Comparison of ENCODE assay signal across 24 cellular contexts in the genomic region with DNA sequence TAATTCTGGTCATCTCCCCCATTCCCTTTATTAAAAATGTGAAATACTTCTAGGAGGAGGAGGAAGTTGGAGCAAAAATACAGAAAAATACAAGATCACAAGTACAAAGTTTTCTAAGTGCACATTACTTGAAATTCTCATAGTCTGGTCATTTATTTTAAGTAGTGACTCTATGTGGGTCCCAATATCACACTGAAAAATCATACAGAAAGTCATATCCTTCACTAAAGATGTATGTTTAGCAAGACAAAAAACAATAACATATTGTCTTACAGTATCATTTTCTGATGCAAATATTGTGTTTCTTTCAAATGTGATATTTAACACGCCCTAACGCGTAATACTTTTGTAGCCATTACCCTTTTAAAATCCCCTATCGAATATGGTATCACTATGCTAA.
"Had no signal": no experiment of that assay in that cellular context is flagged by ENCODE, and none has a peak within 500 bp of the region (broad histone marks: within the 10 kb centered on the region; RNA-seq: fewer than 3 reads in every experiment).

No MANE protein-coding gene starts in this region.

- H3K27ac ChIP-seq: Peyer's patch, RWPE1 had no signal

- H3K9me3 Mint-ChIP-seq: activated T-cell treated with anti-CD3 and anti-CD28 coated beads, Interleukin-2, amount 50 U/mL, for 72 hours; central memory CD8-positive, alpha-beta T cell; T-helper 1 cell treated with Interleukin-12 subunit alpha and Interleukin-12 subunit beta and Interleukin-4 antibody, amounts not matched to agents 30 μg/mL and 1 μg/mL, for 36 hours had no signal

- ATAC-seq: activated CD4-positive, CD25-positive, alpha-beta regulatory T cell treated with anti-CD3 and anti-CD28 coated beads, Interleukin-2, amount 50 U/mL, for 24 hours; activated CD8-positive, alpha-beta T cell treated with anti-CD3 and anti-CD28 coated beads for 36 hours; activated T-cell treated with anti-CD3 and anti-CD28 coated beads, Interleukin-2, amount 50 U/mL, for 72 hours had no signal

- H3K36me3 ChIP-seq: MG63, Peyer's patch had no signal

- FAIRE-seq: bronchial epithelial cell had no signal

- H3K4me3 ChIP-seq: MG63, Peyer's patch had no signal

- H3K27ac Mint-ChIP-seq: activated CD8-positive, alpha-beta T cell treated with anti-CD3 and anti-CD28 coated beads for 36 hours; activated T-cell treated with anti-CD3 and anti-CD28 coated beads, Interleukin-2, amount 50 U/mL, for 72 hours had no signal

- H3K4me3 Mint-ChIP-seq: activated CD8-positive, alpha-beta T cell treated with anti-CD3 and anti-CD28 coated beads for 36 hours; central memory CD8-positive, alpha-beta T cell; T-helper 1 cell treated with Interleukin-12 subunit alpha and Interleukin-12 subunit beta and Interleukin-4 antibody, amounts not matched to agents 30 μg/mL and 1 μg/mL, for 36 hours had no signal

- H3K9me3 ChIP-seq: MG63 had no signal

- DNase-seq: activated CD4-positive, alpha-beta T cell treated with anti-CD3 and anti-CD28 coated beads for 4 hours; activated CD8-positive, alpha-beta memory T cell treated with anti-CD3 and anti-CD28 coated beads, Interleukin-2, amount 50 U/mL, for 4 hours; activated CD8-positive, alpha-beta T cell treated with anti-CD3 and anti-CD28 coated beads for 36 hours; activated naive CD4-positive, alpha-beta T cell treated with anti-CD3 and anti-CD28 coated beads, Interleukin-2, amount 50 U/mL, for 16 hours; activated T-cell treated with anti-CD3 and anti-CD28 coated beads, Interleukin-2, amount 50 U/mL, for 72 hours; aorta; MG63; MV-4-11; NCI-H1092 treated with DMSO at 0.1 percent for 48 hours; NCI-H1417 treated with DMSO at 0.1 percent for 48 hours; NCI-H1694; NCI-H2029; NCI-H2107; NCI-H345; NCI-H510A; NCI-H526 treated with DMSO at 0.1 percent for 48 hours; NCI-H82; Peyer's patch; SHP77 treated with DMSO at 0.1 percent for 48 hours had no signal
